ENCODE assay signal across 9 cellular contexts in genomic region chr12:130013771-130014484, GRCh38.
DNase-seq lines count a peak whose midpoint lies in the region; ATAC-seq and TF ChIP-seq lines count a peak whose summit lies in the region.
"Had no signal": no experiment of that assay in that cellular context is flagged by ENCODE, and none has a peak within 500 bp of the region (broad histone marks: within the 10 kb centered on the region; RNA-seq: fewer than 3 reads in every experiment).

No MANE protein-coding gene starts in this region.

- H3K9me3 ChIP-seq in HCT116 (ENCODE audit: control insufficient read depth in 1 of 2, insufficient read depth in 1 of 2, low read depth in 1 of 2, low read length in 2 of 2), result peaks cover 4 to 6% of the 10 kb centered on the region in 2 experiments; a peak in 3 of 4 replicates
- H3K9me3 ChIP-seq in parathyroid adenoma (ENCODE audit: control insufficient read depth, low read length), result no peaks in the 10 kb centered on the region

- H3K9me2 ChIP-seq in HCT116 (ENCODE audit: insufficient read depth), result no peaks in the 10 kb centered on the region

- RAD21 ChIA-PET in HCT116 (lab: Charles Lee; ENCODE audit: low non-redundant PET in 1 of 2, low total read pairs in 2 of 2, uncharacterized antibody in 2 of 2, unreplicated experiment in 2 of 2), result no interaction called here

- CTCF ChIA-PET in HCT116 (lab: Charles Lee), result no interaction called here

- ATAC-seq in HCT116, result peak; percentile 59
- ATAC-seq in foreskin keratinocyte, result peak; percentile 67
- ATAC-seq in HG02884 (IDR thresholded peaks at IDR 0.05; ENCODE audit: unreplicated experiment), result no peak

- no peak overlapping the region for H3K9ac ChIP-seq in HCT116 (ENCODE audit: low read length)
- H3K9ac ChIP-seq in parathyroid adenoma, result no peak overlapping the region

- no peaks in the 10 kb centered on the region for H3K79me2 ChIP-seq in HCT116 (ENCODE audit: insufficient read depth, low read length)
- no peaks in the 10 kb centered on the region for H3K79me2 ChIP-seq in parathyroid adenoma

- H3K4me1 ChIP-seq in HCT116 (ENCODE audit: control insufficient read depth in 1 of 2, insufficient read depth in 2 of 2, low read length in 2 of 2), result no peaks in the 10 kb centered on the region
- no peaks in the 10 kb centered on the region for H3K4me1 ChIP-seq in foreskin keratinocyte
- H3K4me1 ChIP-seq in parathyroid adenoma, result no peaks in the 10 kb centered on the region

- BruUV-seq in HCT116 (replicated peaks; lab: Mats Ljungman, UMichigan), result no TSS peak

- no peak overlapping the region for H3K27ac ChIP-seq in HCT116 (ENCODE audit: low read depth, low read length)
- no peak overlapping the region for H3K27ac ChIP-seq in foreskin keratinocyte
- H3K27ac ChIP-seq in parathyroid adenoma, result no peak overlapping the region

- H3K4me3 ChIP-seq in HCT116 (replicated peaks in 1 of 2; ENCODE audit: low read depth in 1 of 2, low read length in 2 of 2) (no peak overlapping the region), parathyroid adenoma (ENCODE audit: low read depth, low read length) (no peak overlapping the region)

- no peaks in the 10 kb centered on the region for H3K27me3 ChIP-seq in HCT116 (ENCODE audit: insufficient read depth, low read length)
- peaks cover 15% of the 10 kb centered on the region for H3K27me3 ChIP-seq in foreskin keratinocyte
- peaks cover 8% of the 10 kb centered on the region for H3K27me3 ChIP-seq in parathyroid adenoma (ENCODE audit: control insufficient read depth, insufficient read depth, low read length)

- H3K4me2 ChIP-seq in HCT116 (ENCODE audit: low read length), result no peak overlapping the region
- no peak overlapping the region for H3K4me2 ChIP-seq in parathyroid adenoma (ENCODE audit: low read length)

- intact Hi-C loops in HCT116 (cut with micrococcal nuclease), result loop anchor here (5.0 kb wide), 1 partner anchor 1232 kb away; no protein-coding TSS in a partner anchor

- POLR2A ChIA-PET in HCT116 (lab: Charles Lee), result no interaction called here

- peak; percentile 23 for TF ChIP-seq RAD21 in HCT116 (IDR thresholded peaks at IDR 0.05; ENCODE audit: low read depth)

- H3K36me3 ChIP-seq in HCT116 (ENCODE audit: control insufficient read depth in 1 of 2, insufficient read depth in 2 of 2, low read length in 2 of 2) (no peaks in the 10 kb centered on the region), parathyroid adenoma (ENCODE audit: control insufficient read depth, insufficient read depth, low read length) (no peaks in the 10 kb centered on the region)

- no peaks in the 10 kb centered on the region for H4K20me1 ChIP-seq in HCT116 (ENCODE audit: insufficient read depth)

- TF ChIP-seq POLR2A in HCT116 (IDR thresholded peaks at IDR 0.05; ENCODE audit: borderline replicate concordance, extremely low read depth, insufficient read depth, insufficient read length), result no peak

- DNase-seq in GM03348 (ENCODE audit: low spot score) (peak; percentile 80), HCT116 (ENCODE audit: low read depth, low spot score) (no peak), NCI-H2029 (lab: John Stamatoyannopoulos, UW) (peak; percentile 31), foreskin keratinocyte (peak in 1 of 2 donors; percentile 28), NK-92 (lab: John Stamatoyannopoulos, UW; ENCODE audit: unreplicated experiment) (no peak)
- peak; percentile 2 to 17 (median 12) for DNase-seq in activated CD8-positive, alpha-beta memory T cell treated with anti-CD3 and anti-CD28 coated beads for 48 hours (ENCODE audit: low read depth in 2 of 3, low spot score in 2 of 3)
- DNase-seq: activated B cell treated with CpG ODN at 0.5 μM for 24 hours had no signal

- TF ChIP-seq CTCF in HCT116 (IDR thresholded peaks at IDR 0.05 in 2 of 3, conservative IDR thresholded peaks at IDR 0.05 in 1 of 3; ENCODE audit: borderline replicate concordance in 1 of 3, insufficient read depth in 1 of 3, low read depth in 2 of 3, low read length in 2 of 3) (peak in 2 of 3 experiments; percentile 28 to 48; a peak in 4 of 6 replicates), foreskin keratinocyte (conservative IDR thresholded peaks at IDR 0.05) (peak; percentile 80), parathyroid adenoma (IDR thresholded peaks at IDR 0.05) (peak; percentile 25)

- H2AFZ ChIP-seq in HCT116 (ENCODE audit: low read depth, low read length, poor library complexity, severe bottlenecking), result no peak overlapping the region
- H2AFZ ChIP-seq in parathyroid adenoma, result no peak overlapping the region

TF ChIP-seq in HCT116, 20 proteins besides CTCF, POLR2A, EP300 and RAD21:
- TF ChIP-seq, protein P1, sequence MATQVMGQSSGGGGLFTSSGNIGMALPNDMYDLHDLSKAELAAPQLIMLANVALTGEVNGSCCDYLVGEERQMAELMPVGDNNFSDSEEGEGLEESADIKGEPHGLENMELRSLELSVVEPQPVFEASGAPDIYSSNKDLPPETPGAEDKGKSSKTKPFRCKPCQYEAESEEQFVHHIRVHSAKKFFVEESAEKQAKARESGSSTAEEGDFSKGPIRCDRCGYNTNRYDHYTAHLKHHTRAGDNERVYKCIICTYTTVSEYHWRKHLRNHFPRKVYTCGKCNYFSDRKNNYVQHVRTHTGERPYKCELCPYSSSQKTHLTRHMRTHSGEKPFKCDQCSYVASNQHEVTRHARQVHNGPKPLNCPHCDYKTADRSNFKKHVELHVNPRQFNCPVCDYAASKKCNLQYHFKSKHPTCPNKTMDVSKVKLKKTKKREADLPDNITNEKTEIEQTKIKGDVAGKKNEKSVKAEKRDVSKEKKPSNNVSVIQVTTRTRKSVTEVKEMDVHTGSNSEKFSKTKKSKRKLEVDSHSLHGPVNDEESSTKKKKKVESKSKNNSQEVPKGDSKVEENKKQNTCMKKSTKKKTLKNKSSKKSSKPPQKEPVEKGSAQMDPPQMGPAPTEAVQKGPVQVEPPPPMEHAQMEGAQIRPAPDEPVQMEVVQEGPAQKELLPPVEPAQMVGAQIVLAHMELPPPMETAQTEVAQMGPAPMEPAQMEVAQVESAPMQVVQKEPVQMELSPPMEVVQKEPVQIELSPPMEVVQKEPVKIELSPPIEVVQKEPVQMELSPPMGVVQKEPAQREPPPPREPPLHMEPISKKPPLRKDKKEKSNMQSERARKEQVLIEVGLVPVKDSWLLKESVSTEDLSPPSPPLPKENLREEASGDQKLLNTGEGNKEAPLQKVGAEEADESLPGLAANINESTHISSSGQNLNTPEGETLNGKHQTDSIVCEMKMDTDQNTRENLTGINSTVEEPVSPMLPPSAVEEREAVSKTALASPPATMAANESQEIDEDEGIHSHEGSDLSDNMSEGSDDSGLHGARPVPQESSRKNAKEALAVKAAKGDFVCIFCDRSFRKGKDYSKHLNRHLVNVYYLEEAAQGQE (IDR thresholded peaks at IDR 0.05; ENCODE audit: low read depth), result no peak
- TF ChIP-seq SRF (IDR thresholded peaks at IDR 0.05; ENCODE audit: low read depth) (no peak), ZFX (IDR thresholded peaks at IDR 0.05) (no peak)

Comparison
In these comparisons a context has a peak if more than half of its experiments do, and no peak if none do; other contexts are left out.
1. DNase-seq: peak in GM03348 (single experiment), NCI-H2029 (single experiment) and activated CD8-positive, alpha-beta memory T cell treated with anti-CD3 and anti-CD28 coated beads for 48 hours (3 of 3); none in HCT116 (single experiment) and NK-92 (single experiment).
2. CTCF ChIP-seq: peak in every context shown above with its lines; median percentile 80 in foreskin keratinocyte; 38 in HCT116; 25 in parathyroid adenoma.